ENCODE assay signal across 14 cellular contexts in genomic region chr11:6362185-6362867, GRCh38. TPM values are rescaled to one million over a fixed set of nuclear protein-coding genes. Genes with fewer than 3 reads are reported as not detected.
DNase-seq lines count a peak whose midpoint lies in the region; ATAC-seq, FAIRE-seq and TF ChIP-seq lines count a peak whose summit lies in the region.
"Had no signal": no experiment of that assay in that cellular context is flagged by ENCODE, and none has a peak within 500 bp of the region (broad histone marks: within the 10 kb centered on the region; RNA-seq: fewer than 3 reads in every experiment).

No MANE protein-coding gene starts in this region.

- H3K9ac ChIP-seq in Karpas-422 (ENCODE audit: low read length), result no peak overlapping the region
- H3K9ac ChIP-seq: neural progenitor cell had no signal

- no peak overlapping the region for H2AFZ ChIP-seq in Karpas-422 (ENCODE audit: low read length)
- H2AFZ ChIP-seq: neural progenitor cell had no signal

- H3K36me3 ChIP-seq in pancreas (no peaks in the 10 kb centered on the region), aorta (ENCODE audit: control insufficient read depth in 1 of 2, insufficient read depth in 2 of 2, low read length in 1 of 2) (no peaks in the 10 kb centered on the region), Karpas-422 (ENCODE audit: insufficient read depth, low read length) (no peaks in the 10 kb centered on the region)
- H3K36me3 ChIP-seq: esophagus squamous epithelium, neural progenitor cell, prostate gland had no signal

- H3K27me3 ChIP-seq in pancreas, result no peaks in the 10 kb centered on the region
- H3K27me3 ChIP-seq in aorta (ENCODE audit: control insufficient read depth in 1 of 2, insufficient read depth in 2 of 2, low read length in 1 of 2), result no peaks in the 10 kb centered on the region
- H3K27me3 ChIP-seq in Karpas-422 (ENCODE audit: low read length), result no peaks in the 10 kb centered on the region
- H3K27me3 ChIP-seq: esophagus squamous epithelium, neural progenitor cell had no signal

- ATAC-seq in left ventricle myocardium superior, result peak; percentile 96
- peak; percentile 23 to 45 (median 30) for ATAC-seq in pancreas
- ATAC-seq in aorta (ENCODE audit: low FRiP score), result peak; percentile 85
- ATAC-seq in HG03196 (IDR thresholded peaks at IDR 0.05; ENCODE audit: unreplicated experiment), result no peak
- no peak for ATAC-seq in GM21526 (IDR thresholded peaks at IDR 0.05; ENCODE audit: low FRiP score, unreplicated experiment)

- no peaks in the 10 kb centered on the region for H3K9me2 ChIP-seq in Karpas-422 (replicated peaks; ENCODE audit: insufficient read depth, low read length)

- WGBS in pancreas, 2 donors, result 33 to 40% methylated on average over 5 of the region's 5 CpGs
- 7 to 9% methylated on average over 5 of the region's 5 CpGs for WGBS in aorta, 2 donors

- no peaks in the 10 kb centered on the region for H3K79me2 ChIP-seq in Karpas-422 (ENCODE audit: low read length)

- no peak for FAIRE-seq in pancreas (lab: Jason Lieb, UNC)
- FAIRE-seq in urothelium cell line (lab: Jason Lieb, UNC), result no peak
- FAIRE-seq: TTC549 had no signal

- no peaks in the 10 kb centered on the region for H4K20me1 ChIP-seq in Karpas-422 (ENCODE audit: insufficient read depth, low read depth, low read length)

- DNase-seq in coronary artery (ENCODE audit: low spot score) (peak; percentile 92), left ventricle myocardium superior (peak; percentile 89), pancreas (peak in 3 of 6 donors; percentile 36 to 65 (median 42)), aorta (peak; percentile 87 to 94), urothelium cell line (ENCODE audit: low spot score) (no peak), Karpas-422 (no peak)

- H3K4me1 ChIP-seq in pancreas (peaks cover 8 to 34% (median 23%) of the 10 kb centered on the region in 3 donors), aorta (ENCODE audit: control insufficient read depth in 1 of 2, insufficient read depth in 2 of 2, low read length in 2 of 2) (peaks cover 2 to 5% of the 10 kb centered on the region in 2 donors), Karpas-422 (ENCODE audit: low read length) (no peaks in the 10 kb centered on the region)
- H3K4me1 ChIP-seq: prostate gland had no signal

- H3K9me3 ChIP-seq in pancreas (no peaks in the 10 kb centered on the region), aorta (ENCODE audit: control insufficient read depth, low read length) (no peaks in the 10 kb centered on the region), Karpas-422 (ENCODE audit: low read length) (no peaks in the 10 kb centered on the region)
- H3K9me3 ChIP-seq: esophagus squamous epithelium, mucosa of descending colon, prostate gland had no signal

- H3K27ac ChIP-seq in coronary artery (peak overlapping the region; percentile 85 to 94), pancreas (peak overlapping the region in 2 of 4 donors; percentile 28 to 41), aorta (ENCODE audit: low read depth in 1 of 2, low read length in 2 of 2) (peak overlapping the region; percentile 63 to 65), Karpas-422 (ENCODE audit: low read length) (no peak overlapping the region)
- H3K27ac ChIP-seq: neural progenitor cell, prostate gland had no signal

- no peak for TF ChIP-seq CTCF in coronary artery (IDR thresholded peaks at IDR 0.05)
- no peak for TF ChIP-seq CTCF in pancreas (IDR thresholded peaks at IDR 0.05)

- intact Hi-C loops in left ventricle myocardium superior (cut with micrococcal nuclease), result loop anchor here (5.0 kb wide), 1 partner anchor 340 kb away; no protein-coding TSS in a partner anchor
- intact Hi-C loops in pancreas (cut with DNase I), result no loop called here
- intact Hi-C loops in aorta (cut with DNase I), result loop anchor here in 1 of 2 donors (5.0 kb wide), 1 partner anchor 340 kb away; no protein-coding TSS in a partner anchor

- no peak overlapping the region for H3K4me2 ChIP-seq in Karpas-422 (ENCODE audit: low read depth, low read length, poor library complexity, severe bottlenecking)
- H3K4me2 ChIP-seq: neural progenitor cell, smooth muscle cell had no signal

- peak overlapping the region; percentile 59 for H3K4me3 ChIP-seq in coronary artery
- H3K4me3 ChIP-seq in pancreas, result no peak overlapping the region
- no peak overlapping the region for H3K4me3 ChIP-seq in aorta (ENCODE audit: low read length in 2 of 2)
- no peak overlapping the region for H3K4me3 ChIP-seq in Karpas-422 (ENCODE audit: low read length)
- H3K4me3 ChIP-seq: esophagus squamous epithelium, mucosa of descending colon, neural progenitor cell, prostate gland, smooth muscle cell had no signal

RNA-seq across cellular contexts. Expression of gene SMPD1, which starts 27.9 kb away (rescaled TPM):
- total RNA-seq in left ventricle myocardium superior, result 60.9 TPM
- 10 to 100 TPM; 19.4 to 32.3 (median 28.4) TPM for total RNA-seq in pancreas
- polyA plus RNA-seq in pancreas, result 10 to 100 TPM; 30.6 to 62.0 TPM
- 10 to 100 TPM; 29.2 to 40.4 TPM for total RNA-seq in aorta
- 10 to 100 TPM; 10.0 to 45.5 TPM for polyA plus RNA-seq in aorta
- total RNA-seq in Karpas-422 (2014; rRNA removed; shearing (Covaris generic); ENCODE audit: low replicate concordance), result 2.3 and 2.9 TPM in 2 replicates

RNA-seq across cellular contexts. Expression of gene CAVIN3, which starts 42.0 kb away (rescaled TPM):
- total RNA-seq in left ventricle myocardium superior, result 31.1 TPM
- 10 to 100 TPM in 5 of 6 donors, 1 to 10 TPM in 1; 9.7 to 16.7 (median 14.7) TPM for total RNA-seq in pancreas
- polyA plus RNA-seq in pancreas, result 10 to 100 TPM; 20.8 to 28.7 TPM
- total RNA-seq in aorta, result 100 to 1,000 TPM; 167 to 176 TPM
- polyA plus RNA-seq in aorta, result 100 to 1,000 TPM; 102 to 309 TPM
- not detected in 2 replicates for total RNA-seq in Karpas-422 (2014; rRNA removed; shearing (Covaris generic); ENCODE audit: low replicate concordance)

RNA-seq across cellular contexts. Expression of gene APBB1, which starts 56.6 kb away (rescaled TPM):
- 87.6 TPM for total RNA-seq in left ventricle myocardium superior
- total RNA-seq in pancreas, result 10 to 100 TPM; 11.4 to 23.0 (median 13.9) TPM
- polyA plus RNA-seq in pancreas, result 10 to 100 TPM; 22.7 to 69.3 TPM
- total RNA-seq in aorta, result 10 to 100 TPM; 50.8 to 62.2 TPM
- polyA plus RNA-seq in aorta, result 100 to 1,000 TPM in 1 of 2 donors, 10 to 100 TPM in 1; 25.8 to 121 TPM
- not detected in 2 replicates for total RNA-seq in Karpas-422 (2014; rRNA removed; shearing (Covaris generic); ENCODE audit: low replicate concordance)

Comparison
In these comparisons a context has a peak if more than half of its experiments do, and no peak if none do; other contexts are left out.
1. DNase-seq: peak in coronary artery (single experiment), left ventricle myocardium superior (single experiment) and aorta (2 of 2); none in urothelium cell line (single experiment) and Karpas-422 (single experiment).
2. ATAC-seq: peak in left ventricle myocardium superior (single experiment), pancreas (4 of 4) and aorta (single experiment); none in HG03196 (single experiment) and GM21526 (single experiment).
3. RNA of gene CAVIN3, which starts 42.0 kb away (total RNA-seq): 167 to 176 TPM in aorta, 31.1 TPM in left ventricle myocardium superior (single experiment) and 9.7 to 16.7 TPM in pancreas; not detected in Karpas-422; every median in the first group is over 10 times any median in the second.
4. RNA of gene APBB1, which starts 56.6 kb away (total RNA-seq): 87.6 TPM in left ventricle myocardium superior (single experiment), 50.8 to 62.2 TPM in aorta and 11.4 to 23.0 TPM in pancreas; not detected in Karpas-422; every median in the first group is over 10 times any median in the second.